20 cellular contexts compared by ENCODE assay signal in the genomic region with DNA sequence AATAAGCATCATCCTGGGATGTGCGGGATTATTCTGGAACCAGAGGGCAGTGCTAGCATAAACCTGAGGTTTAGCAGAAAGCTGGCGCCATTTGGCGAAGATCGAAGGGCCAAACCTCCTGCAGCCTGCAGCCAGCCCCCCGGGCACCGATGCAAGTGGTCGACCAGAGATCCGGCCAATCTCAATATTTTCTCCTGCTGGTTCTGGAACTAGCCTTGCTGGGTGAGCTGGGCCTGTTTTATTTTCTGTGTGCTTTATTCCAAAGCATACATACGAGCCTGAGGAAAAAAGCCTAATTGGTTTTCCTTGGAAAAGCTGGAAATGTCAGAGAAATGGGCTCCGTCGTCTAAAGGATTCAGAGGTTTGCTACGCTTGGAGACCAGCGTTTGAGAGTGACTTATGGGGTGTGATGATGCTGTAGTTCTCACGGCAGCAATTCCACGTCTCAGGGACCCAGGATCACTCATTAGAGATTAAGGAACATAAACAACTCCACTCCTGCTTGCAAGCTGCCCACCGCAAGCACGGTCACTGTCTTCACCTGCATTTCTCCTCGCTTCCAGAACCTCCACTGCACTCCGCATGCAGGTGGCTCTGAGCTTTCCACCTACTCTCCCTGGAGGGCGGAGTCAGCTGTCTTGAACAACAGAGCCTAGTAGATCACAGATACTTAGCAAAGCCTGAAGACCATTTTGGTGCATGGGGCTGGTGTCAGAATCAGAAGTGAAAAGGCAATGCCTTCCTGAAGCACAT.
"Had no signal": no experiment of that assay in that cellular context is flagged by ENCODE, and none has a peak within 500 bp of the region (broad histone marks: within the 10 kb centered on the region; RNA-seq: fewer than 3 reads in every experiment).

No MANE protein-coding gene starts in this region.

- H3K36me3 ChIP-seq: esophagus squamous epithelium, gastroesophageal sphincter, left ventricle myocardium inferior, suprapubic skin, tibial artery, upper lobe of right lung, vagina had no signal

- H3K27me3 ChIP-seq: esophagus squamous epithelium, gastroesophageal sphincter, suprapubic skin, tibial artery, upper lobe of right lung, vagina had no signal

- H3K9me3 ChIP-seq: esophagus squamous epithelium, gastroesophageal sphincter, left ventricle myocardium inferior, suprapubic skin, tibial artery, upper lobe of right lung, vagina had no signal

- H3K4me3 ChIP-seq: esophagus squamous epithelium, gastroesophageal sphincter, left ventricle myocardium inferior, suprapubic skin, tibial artery, upper lobe of right lung, vagina had no signal

- ATAC-seq: effector memory CD8-positive, alpha-beta T cell; gastroesophageal sphincter; left cardiac atrium; naive thymus-derived CD4-positive, alpha-beta T cell; right cardiac atrium; stimulated activated naive CD8-positive, alpha-beta T cell treated with anti-CD3 and anti-CD28 coated beads, Interleukin-15, Interleukin-2, amounts not matched to agents 100 U/mL and 50 U/mL, for 24 hours; upper lobe of right lung had no signal

- H3K4me1 ChIP-seq: upper lobe of right lung had no signal

- H3K27ac ChIP-seq: epithelial cell of prostate, esophagus squamous epithelium, gastroesophageal sphincter, left ventricle myocardium inferior, suprapubic skin, tibial artery, upper lobe of right lung, vagina had no signal

- DNase-seq: effector memory CD8-positive, alpha-beta T cell; esophagus squamous epithelium; foreskin fibroblast; glutamatergic neuron; immature natural killer cell; left cardiac atrium; left ventricle myocardium inferior; mesendoderm; naive thymus-derived CD4-positive, alpha-beta T cell; nephron progenitor cell; right cardiac atrium; small intestine; stimulated activated CD4-positive, alpha-beta T cell treated with anti-CD3 and anti-CD28 coated beads, Interleukin-12 subunit alpha, Interleukin-12 subunit beta, amount 100 ng/mL, for 4 hours; stimulated activated naive CD8-positive, alpha-beta T cell treated with anti-CD3 and anti-CD28 coated beads, Interleukin-15, Interleukin-2, amounts not matched to agents 100 U/mL and 50 U/mL, for 24 hours; tibial artery; upper lobe of right lung had no signal
